Comparison of ENCODE assay signal across 8 cellular contexts in the genomic region with DNA sequence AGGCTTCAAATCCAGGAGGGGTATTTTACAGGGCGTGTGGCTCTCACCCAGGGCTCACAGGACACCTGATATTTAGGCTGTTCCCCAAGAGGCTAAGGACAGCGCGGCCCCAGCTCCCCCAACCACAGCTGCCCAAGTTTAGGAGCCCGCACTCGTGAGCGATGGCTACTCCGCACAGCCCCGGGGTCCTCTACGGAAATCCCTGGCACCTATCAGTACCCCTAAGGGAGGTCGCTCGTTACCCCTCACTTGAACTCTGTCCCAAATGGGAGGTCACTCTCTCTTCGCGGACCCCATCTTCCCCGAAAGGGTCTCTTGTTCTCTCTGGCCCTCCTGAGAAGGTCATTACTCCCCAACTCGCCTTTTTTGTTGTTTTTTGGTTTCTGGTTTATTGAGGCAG. TPM values are rescaled to one million over a fixed set of nuclear protein-coding genes. Genes with fewer than 3 reads are reported as not detected.
DNase-seq lines count a peak whose midpoint lies in the region; TF ChIP-seq lines count a peak whose summit lies in the region.

No MANE protein-coding gene starts in this region.

- peaks cover 23% of the 10 kb centered on the region for H3F3A ChIP-seq in PC-9 (ENCODE audit: insufficient read depth, low read depth)

- no peak overlapping the region for H3K27ac Mint-ChIP-seq in glutamatergic neuron (ENCODE audit: unreplicated experiment)

- H3K27ac ChIP-seq in PC-9 (no peak overlapping the region), skeletal muscle tissue (ENCODE audit: low read depth, low read length) (peak overlapping the region; percentile 57)

- CTCF ChIA-PET in PC-9 (lab: Charles Lee), result no interaction called here

- POLR2A ChIA-PET in PC-9 (lab: Charles Lee; ENCODE audit: unreplicated experiment), result no interaction called here

- peak overlapping the region; percentile 59 for H3K4me3 Mint-ChIP-seq in glutamatergic neuron (ENCODE audit: unreplicated experiment)

- TSS peak; percentile 72 for BruUV-seq in PC-9 (replicated peaks; lab: Mats Ljungman, UMichigan)

- H3K79me2 ChIP-seq in PC-9 (ENCODE audit: low read depth), result peaks cover 25% of the 10 kb centered on the region

- H3K27me3 ChIP-seq in PC-9 (ENCODE audit: insufficient read depth, low read depth) (no peaks in the 10 kb centered on the region), skeletal muscle tissue (ENCODE audit: control insufficient read depth in 3 of 3, insufficient read depth in 3 of 3, low read length in 3 of 3) (no peaks in the 10 kb centered on the region)

- H3K9ac ChIP-seq in skeletal muscle tissue (ENCODE audit: low read depth in 1 of 3, low read length in 3 of 3), result no peak overlapping the region

- H3K4me2 ChIP-seq in PC-9, result peak overlapping the region; percentile 87

- no peak overlapping the region; the same call in 1 of the 2 replicates for H2AFZ ChIP-seq in PC-9

- H3K9me3 ChIP-seq in PC-9 (ENCODE audit: insufficient read depth, low read depth) (no peaks in the 10 kb centered on the region), skeletal muscle tissue (ENCODE audit: control insufficient read depth in 3 of 3, low read length in 3 of 3) (no peaks in the 10 kb centered on the region)

- H4K20me1 ChIP-seq in PC-9 (ENCODE audit: insufficient read depth), result no peaks in the 10 kb centered on the region

- H3K4me1 ChIP-seq in PC-9 (replicated peaks; ENCODE audit: insufficient read depth), result peaks cover 22% of the 10 kb centered on the region
- peaks cover 5 to 10% (median 6%) of the 10 kb centered on the region in 3 donors for H3K4me1 ChIP-seq in skeletal muscle tissue (ENCODE audit: control insufficient read depth in 3 of 3, insufficient read depth in 3 of 3, low read length in 3 of 3)

- H3K9me3 Mint-ChIP-seq in glutamatergic neuron (ENCODE audit: unreplicated experiment), result peaks cover 4% of the 10 kb centered on the region

- DNase-seq in PC-9 (no peak), glutamatergic neuron (no peak), SHP77 (lab: John Stamatoyannopoulos, UW) (no peak), cerebellar nuclear complex (lab: John Stamatoyannopoulos, UW) (no peak), NOMO-1 treated with DMSO at 0.1 percent for 48 hours (lab: John Stamatoyannopoulos, UW; ENCODE audit: unreplicated experiment) (no peak), mesenteric fat pad (ENCODE audit: low spot score) (no peak)

- TF ChIP-seq CTCF in GM12875 (IDR thresholded peaks at IDR 0.05; ENCODE audit: borderline replicate concordance, insufficient read depth, low read depth, low read length), result no peak
- no peak for TF ChIP-seq CTCF in PC-9 (conservative IDR thresholded peaks at IDR 0.05)
- no peak for TF ChIP-seq CTCF in glutamatergic neuron (IDR thresholded peaks at IDR 0.05; ENCODE audit: partially characterized antibody, unreplicated experiment)

- H3K36me3 Mint-ChIP-seq in glutamatergic neuron (ENCODE audit: unreplicated experiment), result peaks cover 5% of the 10 kb centered on the region

- H3K4me1 Mint-ChIP-seq in glutamatergic neuron (ENCODE audit: low read depth, unreplicated experiment), result peaks cover 1% of the 10 kb centered on the region

- H3K9me2 ChIP-seq in PC-9 (ENCODE audit: insufficient read depth), result no peaks in the 10 kb centered on the region

- H3K4me3 ChIP-seq in GM12875 (ENCODE audit: low read depth, low read length), result peak overlapping the region; percentile 59
- H3K4me3 ChIP-seq in PC-9, result peak overlapping the region; percentile 70; the same call in 1 of the 2 replicates
- peak overlapping the region in 1 of 3 donors; percentile 83 for H3K4me3 ChIP-seq in skeletal muscle tissue (ENCODE audit: low read length in 3 of 3)

- intact Hi-C loops in PC-9 (cut with micrococcal nuclease; ENCODE audit: unreplicated experiment), result no loop called here

- peaks cover 10% of the 10 kb centered on the region for H3K27me3 Mint-ChIP-seq in glutamatergic neuron (ENCODE audit: unreplicated experiment)

- H3K36me3 ChIP-seq in PC-9 (ENCODE audit: low read depth) (no peaks in the 10 kb centered on the region), skeletal muscle tissue (ENCODE audit: control insufficient read depth in 3 of 3, insufficient read depth in 3 of 3, low read length in 3 of 3) (no peaks in the 10 kb centered on the region)

RNA-seq across cellular contexts. Expression of a gene that starts 0.7 kb away (rescaled TPM):
- total RNA-seq in PC-9 (2021), result 21.0 and 28.1 TPM in 2 replicates
- 3.7 TPM for total RNA-seq in glutamatergic neuron (ENCODE audit: unreplicated experiment)
- 14.6 TPM for total RNA-seq in skeletal muscle tissue
- 40.8 TPM for total RNA-seq in mesenteric fat pad
